Comparison of ENCODE assay signal across 14 cellular contexts in genomic region chr11:130435671-130436070, GRCh38. TPM values are rescaled to one million over a fixed set of nuclear protein-coding genes. Genes with fewer than 3 reads are reported as not detected.
DNase-seq lines count a peak whose midpoint lies in the region; ATAC-seq and TF ChIP-seq lines count a peak whose summit lies in the region.
"Had no signal": no experiment of that assay in that cellular context is flagged by ENCODE, and none has a peak within 500 bp of the region (broad histone marks: within the 10 kb centered on the region; RNA-seq: fewer than 3 reads in every experiment).

No MANE protein-coding gene starts in this region.

- no peaks in the 10 kb centered on the region for H3K9me3 Mint-ChIP-seq in T-helper 2 cell treated with Interferon-gamma antibody and Interleukin-4, amounts not matched to agents 5 μg/mL and 100 μg/mL, for 36 hours
- H3K9me3 Mint-ChIP-seq: stimulated activated naive B cell treated with anti-CD40 and anti-IgM and Interleukin-4, amounts not matched to agents 10 μg/mL and 1 μg/mL and 100 μg/mL, for 72 hours had no signal

- H3K4me3 ChIP-seq in GM23248 (peak overlapping the region; percentile 80; the same call in 1 of the 2 replicates), RWPE2 (ENCODE audit: severe bottlenecking) (no peak overlapping the region), fibroblast of pulmonary artery (replicated peaks; ENCODE audit: low read depth, low read length) (no peak overlapping the region), subcutaneous abdominal adipose tissue (ENCODE audit: low read depth in 1 of 5, low read length in 5 of 5) (no peak overlapping the region), WERI-Rb-1 (ENCODE audit: low read depth, low read length) (no peak overlapping the region)

- H3K4me1 Mint-ChIP-seq in T-helper 2 cell treated with Interferon-gamma antibody and Interleukin-4, amounts not matched to agents 5 μg/mL and 100 μg/mL, for 36 hours (ENCODE audit: low read depth) = peaks cover 30% of the 10 kb centered on the region

- DNase-seq in GM23248 (peak; percentile 77), RWPE2 (ENCODE audit: low spot score) (no peak), fibroblast of pulmonary artery (ENCODE audit: low read depth) (peak; percentile 39), CD1c-positive myeloid dendritic cell (ENCODE audit: extremely low spot score) (no peak), WERI-Rb-1 (no peak)
- DNase-seq in T-helper 2 cell treated with Interferon-gamma antibody and Interleukin-4, amounts not matched to agents 5 μg/mL and 100 μg/mL, for 36 hours (ENCODE audit: low spot score) = no peak
- DNase-seq: activated effector memory CD4-positive, alpha-beta T cell treated with Interleukin-2 at 50 U/mL for 16 hours; glutamatergic neuron; NCI-H446 treated with DMSO at 0.1 percent for 48 hours; occipital lobe had no signal

- H3K9ac ChIP-seq in GM23248 (peak overlapping the region; percentile 81), subcutaneous abdominal adipose tissue (ENCODE audit: low read length in 5 of 5) (no peak overlapping the region)

- 17 to 21% methylated on average over 4 of the region's 4 CpGs for WGBS in GM23248 (ENCODE audit: low coverage in 1 of 2, low lambda C conversion rate in 2 of 2, missing lambda C conversion rate in 2 of 2), 2 experiments

- H3K27ac ChIP-seq in GM23248 (peak overlapping the region; percentile 56), RWPE2 (ENCODE audit: poor library complexity, severe bottlenecking) (peak overlapping the region; percentile 32), subcutaneous abdominal adipose tissue (ENCODE audit: low read depth, low read length) (peak overlapping the region; percentile 82), WERI-Rb-1 (no peak overlapping the region)
- H3K27ac ChIP-seq: PC-9 had no signal

- H3K36me3 Mint-ChIP-seq in T-helper 2 cell treated with Interferon-gamma antibody and Interleukin-4, amounts not matched to agents 5 μg/mL and 100 μg/mL, for 36 hours (ENCODE audit: low read depth) = peaks cover 5% of the 10 kb centered on the region
- H3K36me3 Mint-ChIP-seq: stimulated activated naive B cell treated with anti-CD40 and anti-IgM and Interleukin-4, amounts not matched to agents 10 μg/mL and 1 μg/mL and 100 μg/mL, for 72 hours had no signal

- no peaks in the 10 kb centered on the region for H3K9me3 ChIP-seq in GM23248 (ENCODE audit: low read depth)
- no peaks in the 10 kb centered on the region for H3K9me3 ChIP-seq in RWPE2 (ENCODE audit: severe bottlenecking)
- H3K9me3 ChIP-seq in subcutaneous abdominal adipose tissue (ENCODE audit: control insufficient read depth in 5 of 5, low read length in 5 of 5) = no peaks in the 10 kb centered on the region
- no peaks in the 10 kb centered on the region for H3K9me3 ChIP-seq in WERI-Rb-1 (ENCODE audit: severe bottlenecking)

- H3K27ac Mint-ChIP-seq in T-helper 2 cell treated with Interferon-gamma antibody and Interleukin-4, amounts not matched to agents 5 μg/mL and 100 μg/mL, for 36 hours = no peak overlapping the region
- H3K27ac Mint-ChIP-seq: stimulated activated naive B cell treated with anti-CD40 and anti-IgM and Interleukin-4, amounts not matched to agents 10 μg/mL and 1 μg/mL and 100 μg/mL, for 72 hours had no signal

- H3K4me3 Mint-ChIP-seq in T-helper 2 cell treated with Interferon-gamma antibody and Interleukin-4, amounts not matched to agents 5 μg/mL and 100 μg/mL, for 36 hours = no peak overlapping the region
- H3K4me3 Mint-ChIP-seq: stimulated activated naive B cell treated with anti-CD40 and anti-IgM and Interleukin-4, amounts not matched to agents 10 μg/mL and 1 μg/mL and 100 μg/mL, for 72 hours had no signal

- TF ChIP-seq CTCF in RWPE2 (IDR thresholded peaks at IDR 0.05; ENCODE audit: poor library complexity, severe bottlenecking) = no peak
- no peak for TF ChIP-seq CTCF in fibroblast of pulmonary artery (IDR thresholded peaks at IDR 0.05; ENCODE audit: low read length, missing control alignments)
- no peak for TF ChIP-seq CTCF in WERI-Rb-1 (IDR thresholded peaks at IDR 0.05; ENCODE audit: low read depth, low read length)

- no peak overlapping the region for H2AFZ ChIP-seq in GM23248
- H2AFZ ChIP-seq: PC-9 had no signal

- peak overlapping the region; percentile 97 for H3K4me2 ChIP-seq in GM23248 (ENCODE audit: unreplicated experiment)

- H3K4me1 ChIP-seq in GM23248 (ENCODE audit: insufficient read depth) = peaks cover 18% of the 10 kb centered on the region
- peaks cover 4% of the 10 kb centered on the region for H3K4me1 ChIP-seq in RWPE2 (ENCODE audit: insufficient read depth, poor library complexity, severe bottlenecking)
- peaks cover 3 to 39% (median 37%) of the 10 kb centered on the region in 5 donors for H3K4me1 ChIP-seq in subcutaneous abdominal adipose tissue (ENCODE audit: control insufficient read depth in 5 of 5, insufficient read depth in 5 of 5, low read length in 5 of 5)

- H3K79me2 ChIP-seq in GM23248 (ENCODE audit: insufficient read depth) = no peaks in the 10 kb centered on the region

- H3K9me2 ChIP-seq in GM23248 (ENCODE audit: insufficient read depth) = no peaks in the 10 kb centered on the region

- in situ Hi-C loops in GM23248 (cut with MboI) = loop anchor here (10.0 kb wide), 1 partner anchor 219 kb away; no protein-coding TSS in a partner anchor

- H3K27me3 ChIP-seq in GM23248 (replicated peaks; ENCODE audit: insufficient read depth) = no peaks in the 10 kb centered on the region
- H3K27me3 ChIP-seq in RWPE2 (ENCODE audit: insufficient read depth, poor library complexity, severe bottlenecking) = peaks cover 2% of the 10 kb centered on the region
- no peaks in the 10 kb centered on the region for H3K27me3 ChIP-seq in subcutaneous abdominal adipose tissue (ENCODE audit: control insufficient read depth in 5 of 5, insufficient read depth in 4 of 5, low read length in 5 of 5)
- H3K27me3 ChIP-seq in WERI-Rb-1 (ENCODE audit: insufficient read depth, low read depth, severe bottlenecking) = peaks cover 2% of the 10 kb centered on the region

- H3K27me3 Mint-ChIP-seq in T-helper 2 cell treated with Interferon-gamma antibody and Interleukin-4, amounts not matched to agents 5 μg/mL and 100 μg/mL, for 36 hours (ENCODE audit: low read depth) = peaks cover 15% of the 10 kb centered on the region

- H3K36me3 ChIP-seq in GM23248 (ENCODE audit: low read depth) (no peaks in the 10 kb centered on the region), RWPE2 (ENCODE audit: low read depth) (no peaks in the 10 kb centered on the region), subcutaneous abdominal adipose tissue (ENCODE audit: control insufficient read depth in 5 of 5, insufficient read depth in 5 of 5, low read length in 5 of 5) (no peaks in the 10 kb centered on the region), WERI-Rb-1 (no peaks in the 10 kb centered on the region)

- H4K20me1 ChIP-seq in GM23248 (ENCODE audit: insufficient read depth) = no peaks in the 10 kb centered on the region

- peaks cover 12% of the 10 kb centered on the region for H3F3A ChIP-seq in GM23248 (ENCODE audit: insufficient read depth)

- no peak for ATAC-seq in RWPE2 (ENCODE audit: low read depth)

RNA-seq across cellular contexts. Expression of gene ADAMTS8, which starts 7.3 kb away (rescaled TPM):
- total RNA-seq in GM23248 (2014; rRNA removed; shearing (Covaris generic)) = under 0.01 and 0.63 TPM in 2 replicates
- 0.09 and 0.10 TPM in 2 replicates for polyA plus RNA-seq in GM23248 (2016; fragmentation: Nextera tagmentation; extraction: Ambion mirVana)
- total RNA-seq: PC-9; T-helper 1 cell treated with Interleukin-12 subunit alpha and Interleukin-12 subunit beta and Interleukin-4 antibody, amounts not matched to agents 30 ng/mL and 1 ng/mL, for 36 hours had no signal

RNA-seq across cellular contexts. Expression of gene ADAMTS15, which starts 12.8 kb away (rescaled TPM):
- 0.97 and 1.3 TPM in 2 replicates for total RNA-seq in GM23248 (2014; rRNA removed; shearing (Covaris generic))
- 0.09 TPM in 2 replicates for polyA plus RNA-seq in GM23248 (2016; fragmentation: Nextera tagmentation; extraction: Ambion mirVana)
- total RNA-seq: T-helper 1 cell treated with Interleukin-12 subunit alpha and Interleukin-12 subunit beta and Interleukin-4 antibody, amounts not matched to agents 30 ng/mL and 1 ng/mL, for 36 hours had no signal

Comparison
In these comparisons a context has a peak if more than half of its experiments do, and no peak if none do; other contexts are left out.
1. DNase-seq: peak in GM23248 (single experiment) and fibroblast of pulmonary artery (single experiment); none in RWPE2 (single experiment), CD1c-positive myeloid dendritic cell (single experiment), WERI-Rb-1 (single experiment) and T-helper 2 cell treated with Interferon-gamma antibody and Interleukin-4, amounts not matched to agents 5 μg/mL and 100 μg/mL, for 36 hours (single experiment).